15 cellular contexts compared by ENCODE assay signal in genomic region chr15:66743703-66744536, GRCh38. TPM values are rescaled to one million over a fixed set of nuclear protein-coding genes. Genes with fewer than 3 reads are reported as not detected.
DNase-seq lines count a peak whose midpoint lies in the region; ATAC-seq and TF ChIP-seq lines count a peak whose summit lies in the region.
"Had no signal": no experiment of that assay in that cellular context is flagged by ENCODE, and none has a peak within 500 bp of the region (broad histone marks: within the 10 kb centered on the region; RNA-seq: fewer than 3 reads in every experiment).

No MANE protein-coding gene starts in this region.

- peak overlapping the region; percentile 4 for H3K27ac ChIP-seq in smooth muscle cell (ENCODE audit: low read depth)

- H3K4me2 ChIP-seq in smooth muscle cell, result no peak overlapping the region

- H3F3A ChIP-seq in smooth muscle cell (ENCODE audit: low read depth), result peaks cover 19% of the 10 kb centered on the region

- peaks cover 100% of the 10 kb centered on the region for H3K79me2 ChIP-seq in smooth muscle cell (ENCODE audit: low read depth)

- WGBS in smooth muscle cell (ENCODE audit: low lambda C conversion rate), result 79% methylated on average over 15 of the region's 15 CpGs

- intact Hi-C loops in left ventricle myocardium superior (cut with micrococcal nuclease), result no loop called here

- H2AFZ ChIP-seq in smooth muscle cell (ENCODE audit: low read depth), result no peak overlapping the region
- H2AFZ ChIP-seq: hepatocyte had no signal

- peaks cover 79% of the 10 kb centered on the region for H3K4me1 ChIP-seq in adipocyte (ENCODE audit: control insufficient read depth, insufficient read depth, low read length)
- peaks cover 35% of the 10 kb centered on the region for H3K4me1 ChIP-seq in smooth muscle cell (ENCODE audit: low read depth)

- DNase-seq in ELF-1 (ENCODE audit: low read depth, low spot score), result peak; percentile 78
- DNase-seq in adipocyte (ENCODE audit: low read depth), result no peak
- no peak for DNase-seq in left ventricle myocardium superior
- DNase-seq in smooth muscle cell (lab: John Stamatoyannopoulos, UW; ENCODE audit: unreplicated experiment), result no peak
- no peak for DNase-seq in cerebellar nuclear complex (lab: John Stamatoyannopoulos, UW)
- DNase-seq: activated CD4-positive, alpha-beta memory T cell treated with anti-CD3 and anti-CD28 coated beads for 36 hours; CD4-positive, CD25-positive, alpha-beta regulatory T cell; dermis blood vessel endothelial cell; GOT3; mucosa of descending colon; NCI-H187 treated with DMSO at 0.1 percent for 48 hours had no signal

- peak; percentile 41 for ATAC-seq in left ventricle myocardium superior
- ATAC-seq in GM18519 (IDR thresholded peaks at IDR 0.05; ENCODE audit: low FRiP score, unreplicated experiment), result no peak
- no peak for ATAC-seq in HG03521 (IDR thresholded peaks at IDR 0.05; ENCODE audit: unreplicated experiment)
- no peak for ATAC-seq in HG02870 (IDR thresholded peaks at IDR 0.05; ENCODE audit: unreplicated experiment)
- ATAC-seq: mucosa of descending colon had no signal

- peak overlapping the region; percentile 66 for H3K9ac ChIP-seq in adipocyte (ENCODE audit: low read length)
- no peak overlapping the region for H3K9ac ChIP-seq in smooth muscle cell (ENCODE audit: low read depth)

- H3K27me3 ChIP-seq in adipocyte (replicated peaks; ENCODE audit: control insufficient read depth, insufficient read depth, low read length) (no peaks in the 10 kb centered on the region), smooth muscle cell (ENCODE audit: low read depth) (no peaks in the 10 kb centered on the region)
- H3K27me3 ChIP-seq: hepatocyte had no signal

- no peaks in the 10 kb centered on the region for H3K9me3 ChIP-seq in adipocyte (ENCODE audit: control insufficient read depth, low read length)
- no peaks in the 10 kb centered on the region for H3K9me3 ChIP-seq in smooth muscle cell (replicated peaks; ENCODE audit: low read depth)
- H3K9me3 ChIP-seq: mucosa of descending colon had no signal

- H3K4me3 ChIP-seq in adipocyte (ENCODE audit: low read length) (peak overlapping the region; percentile 8), smooth muscle cell (no peak overlapping the region)
- H3K4me3 ChIP-seq: hepatocyte, mucosa of descending colon had no signal

- TF ChIP-seq CTCF in smooth muscle cell (IDR thresholded peaks at IDR 0.05; ENCODE audit: borderline replicate concordance, insufficient read depth, poor library complexity, severe bottlenecking), result no peak

- peaks cover 100% of the 10 kb centered on the region for H4K20me1 ChIP-seq in smooth muscle cell (ENCODE audit: low read depth)

- H3K36me3 ChIP-seq in adipocyte (ENCODE audit: control insufficient read depth, insufficient read depth, low read length, severe bottlenecking) (peaks cover 22% of the 10 kb centered on the region), smooth muscle cell (ENCODE audit: low read depth) (no peaks in the 10 kb centered on the region)

RNA-seq across cellular contexts. Expression of gene SMAD6, which starts 41.9 kb away (rescaled TPM):
- total RNA-seq in left ventricle myocardium superior (14.9 TPM), smooth muscle cell (41.6 and 42.6 TPM in 2 replicates)
- 37.9 and 44.0 TPM in 2 replicates for polyA plus RNA-seq in smooth muscle cell
- polyA plus RNA-seq: CD4-positive, CD25-positive, alpha-beta regulatory T cell had no signal
